8 cellular contexts compared by ENCODE assay signal in the genomic region with DNA sequence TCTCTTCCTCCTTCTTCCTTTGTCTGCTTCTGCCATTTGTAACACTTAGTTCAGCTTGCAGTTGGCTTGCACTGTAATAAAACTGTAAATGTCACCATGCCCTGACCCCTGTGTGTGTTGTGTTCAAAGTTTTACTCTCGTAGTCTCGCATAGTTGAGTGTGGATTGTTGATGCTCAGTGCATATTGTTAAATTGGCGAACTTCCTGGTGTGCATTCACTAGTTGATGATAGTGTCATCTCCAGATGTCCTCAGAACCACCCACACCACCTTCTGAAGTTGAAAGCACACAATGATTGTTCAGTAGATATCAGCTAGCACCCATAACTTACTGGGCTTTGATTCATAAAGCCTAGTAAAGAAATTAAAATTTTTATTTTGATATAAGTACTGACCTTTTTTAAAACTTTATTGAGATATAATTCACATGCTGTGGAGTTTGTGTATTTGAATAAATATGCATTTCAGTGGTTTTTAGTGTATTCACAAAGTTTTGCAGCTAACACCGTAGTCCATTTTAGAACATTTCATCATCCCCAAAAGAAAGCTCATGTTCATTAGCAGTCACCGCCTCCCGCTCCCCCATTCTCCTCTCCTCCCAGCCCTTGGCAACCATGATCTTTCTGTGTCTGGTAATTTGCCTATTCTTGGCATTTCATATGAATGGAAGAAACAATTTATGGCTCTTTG. TPM values are rescaled to one million over a fixed set of nuclear protein-coding genes. Genes with fewer than 3 reads are reported as not detected.
DNase-seq lines count a peak whose midpoint lies in the region; ATAC-seq and TF ChIP-seq lines count a peak whose summit lies in the region.
"Had no signal": no experiment of that assay in that cellular context is flagged by ENCODE, and none has a peak within 500 bp of the region (broad histone marks: within the 10 kb centered on the region; RNA-seq: fewer than 3 reads in every experiment).

No MANE protein-coding gene starts in this region.

- CTCF ChIA-PET in activated CD8-positive, alpha-beta T cell treated with anti-CD3 and anti-CD28 coated beads, Interleukin-2, amount 10 ng/mL, durations not matched to agents 7 days and 5 days (lab: Charles Lee): interaction anchor here (0.5 to 12.5 kb wide), 20 partner anchors 10 to 219 kb away, joined by 3 to 226 read pairs (median 14); a partner anchor contains a TSS
- CTCF ChIA-PET in naive thymus-derived CD4-positive, alpha-beta T cell (lab: Charles Lee): interaction anchor here (0.9 to 5.6 kb wide), 10 partner anchors 9 to 218 kb away, joined by 3 to 78 read pairs (median 6); no protein-coding TSS in a partner anchor

- TF ChIP-seq CTCF in HFF-Myc (IDR thresholded peaks at IDR 0.05; ENCODE audit: low read depth, low read length, missing control alignments): no peak

- peaks cover 69% of the 10 kb centered on the region for H3K4me1 Mint-ChIP-seq in activated CD8-positive, alpha-beta T cell treated with anti-CD3 and anti-CD28 coated beads, Interleukin-2, amount 10 ng/mL, durations not matched to agents 7 days and 5 days (ENCODE audit: low read depth)
- peaks cover 52 to 82% (median 65%) of the 10 kb centered on the region in 7 donors for H3K4me1 Mint-ChIP-seq in naive thymus-derived CD4-positive, alpha-beta T cell

- H3K4me1 ChIP-seq in naive thymus-derived CD4-positive, alpha-beta T cell (ENCODE audit: control insufficient read depth in 2 of 2, insufficient read depth in 2 of 2, low read length in 2 of 2): peaks cover 5 to 27% of the 10 kb centered on the region in 2 donors

- no peaks in the 10 kb centered on the region for H3K9me3 ChIP-seq in naive thymus-derived CD4-positive, alpha-beta T cell (ENCODE audit: control insufficient read depth in 2 of 3, low read length in 3 of 3)
- H3K9me3 ChIP-seq: body of pancreas had no signal

- POLR2A ChIA-PET in activated CD8-positive, alpha-beta T cell treated with anti-CD3 and anti-CD28 coated beads, Interleukin-2, amount 10 ng/mL, durations not matched to agents 7 days and 5 days (lab: Charles Lee): no interaction called here
- POLR2A ChIA-PET in naive thymus-derived CD4-positive, alpha-beta T cell (lab: Charles Lee): interaction anchor here (1.0 to 1.3 kb wide), 4 partner anchors 18 to 175 kb away, joined by 3 to 5 read pairs (median 3); no protein-coding TSS in a partner anchor

- no peak overlapping the region for H3K4me3 Mint-ChIP-seq in activated CD8-positive, alpha-beta T cell treated with anti-CD3 and anti-CD28 coated beads, Interleukin-2, amount 10 ng/mL, durations not matched to agents 7 days and 5 days
- peak overlapping the region in 6 of 10 donors; percentile 4 to 60 (median 33) for H3K4me3 Mint-ChIP-seq in naive thymus-derived CD4-positive, alpha-beta T cell

- H3K36me3 Mint-ChIP-seq in activated CD8-positive, alpha-beta T cell treated with anti-CD3 and anti-CD28 coated beads, Interleukin-2, amount 10 ng/mL, durations not matched to agents 7 days and 5 days (ENCODE audit: low read depth): peaks cover 19% of the 10 kb centered on the region
- H3K36me3 Mint-ChIP-seq in naive thymus-derived CD4-positive, alpha-beta T cell: peaks cover 0 to 6% (median 4%) of the 10 kb centered on the region in 5 donors

- intact Hi-C loops in naive thymus-derived CD4-positive, alpha-beta T cell (cut with micrococcal nuclease): loop anchor here in 1 of 2 donors (2.0 kb wide), 1 partner anchor 24 kb away; no protein-coding TSS in a partner anchor

- no peaks in the 10 kb centered on the region for H3K36me3 ChIP-seq in naive thymus-derived CD4-positive, alpha-beta T cell (ENCODE audit: control insufficient read depth in 2 of 3, insufficient read depth in 3 of 3, low read length in 3 of 3)

- peak; percentile 53 for DNase-seq in EH (ENCODE audit: low read depth)
- DNase-seq in HFF-Myc (ENCODE audit: extremely low read depth, low read depth): peak; percentile 32
- DNase-seq in activated CD8-positive, alpha-beta T cell treated with anti-CD3 and anti-CD28 coated beads, Interleukin-2, amount 10 ng/mL, durations not matched to agents 7 days and 5 days: peak; percentile 33
- DNase-seq in naive thymus-derived CD4-positive, alpha-beta T cell: peak in 3 of 9 donors; percentile 13 to 26 (median 13)
- DNase-seq in NCI-H2196 treated with DMSO at 0.1 percent for 48 hours (lab: John Stamatoyannopoulos, UW; ENCODE audit: unreplicated experiment): no peak
- DNase-seq: body of pancreas had no signal

- H3K27me3 Mint-ChIP-seq in activated CD8-positive, alpha-beta T cell treated with anti-CD3 and anti-CD28 coated beads, Interleukin-2, amount 10 ng/mL, durations not matched to agents 7 days and 5 days (ENCODE audit: low read depth): no peaks in the 10 kb centered on the region
- no peaks in the 10 kb centered on the region for H3K27me3 Mint-ChIP-seq in naive thymus-derived CD4-positive, alpha-beta T cell

- H3K27ac ChIP-seq in naive thymus-derived CD4-positive, alpha-beta T cell (ENCODE audit: low read depth, low read length): no peak overlapping the region
- H3K27ac ChIP-seq: body of pancreas had no signal

- no peaks in the 10 kb centered on the region for H3K9me3 Mint-ChIP-seq in activated CD8-positive, alpha-beta T cell treated with anti-CD3 and anti-CD28 coated beads, Interleukin-2, amount 10 ng/mL, durations not matched to agents 7 days and 5 days (ENCODE audit: insufficient read depth)
- no peaks in the 10 kb centered on the region for H3K9me3 Mint-ChIP-seq in naive thymus-derived CD4-positive, alpha-beta T cell

- H3K27ac Mint-ChIP-seq in activated CD8-positive, alpha-beta T cell treated with anti-CD3 and anti-CD28 coated beads, Interleukin-2, amount 10 ng/mL, durations not matched to agents 7 days and 5 days: peak overlapping the region; percentile 9
- peak overlapping the region; percentile 2 to 92 (median 72) for H3K27ac Mint-ChIP-seq in naive thymus-derived CD4-positive, alpha-beta T cell

- peak; percentile 31 for ATAC-seq in activated CD8-positive, alpha-beta T cell treated with anti-CD3 and anti-CD28 coated beads, Interleukin-2, amount 10 ng/mL, durations not matched to agents 7 days and 5 days
- no peak for ATAC-seq in naive thymus-derived CD4-positive, alpha-beta T cell
- no peak for ATAC-seq in HG03196 (IDR thresholded peaks at IDR 0.05; ENCODE audit: unreplicated experiment)
- no peak for ATAC-seq in HG03469 (IDR thresholded peaks at IDR 0.05; ENCODE audit: unreplicated experiment)
- ATAC-seq: body of pancreas had no signal

- H3K4me3 ChIP-seq in HFF-Myc (replicated peaks; ENCODE audit: low read depth, low read length): no peak overlapping the region
- H3K4me3 ChIP-seq in naive thymus-derived CD4-positive, alpha-beta T cell (ENCODE audit: low read length): no peak overlapping the region
- H3K4me3 ChIP-seq: body of pancreas had no signal

- H3K27me3 ChIP-seq in naive thymus-derived CD4-positive, alpha-beta T cell (ENCODE audit: control insufficient read depth in 2 of 2, insufficient read depth in 2 of 2, low read length in 2 of 2): no peaks in the 10 kb centered on the region
- H3K27me3 ChIP-seq: body of pancreas had no signal

RNA-seq across cellular contexts. Expression of a gene that starts 25.0 kb away (rescaled TPM):
- total RNA-seq in activated CD8-positive, alpha-beta T cell treated with anti-CD3 and anti-CD28 coated beads, Interleukin-2, amount 10 ng/mL, durations not matched to agents 7 days and 5 days: 10 to 100 TPM; 82.9 to 88.3 TPM
- 100 to 1,000 TPM in 3 of 5 experiments, 10 to 100 TPM in 2; 88.4 to 113 (median 112) TPM for total RNA-seq in naive thymus-derived CD4-positive, alpha-beta T cell
- polyA plus RNA-seq in naive thymus-derived CD4-positive, alpha-beta T cell: 100 to 1,000 TPM; 106 to 123 TPM
